ENCODE assay signal across 17 cellular contexts in the genomic region with DNA sequence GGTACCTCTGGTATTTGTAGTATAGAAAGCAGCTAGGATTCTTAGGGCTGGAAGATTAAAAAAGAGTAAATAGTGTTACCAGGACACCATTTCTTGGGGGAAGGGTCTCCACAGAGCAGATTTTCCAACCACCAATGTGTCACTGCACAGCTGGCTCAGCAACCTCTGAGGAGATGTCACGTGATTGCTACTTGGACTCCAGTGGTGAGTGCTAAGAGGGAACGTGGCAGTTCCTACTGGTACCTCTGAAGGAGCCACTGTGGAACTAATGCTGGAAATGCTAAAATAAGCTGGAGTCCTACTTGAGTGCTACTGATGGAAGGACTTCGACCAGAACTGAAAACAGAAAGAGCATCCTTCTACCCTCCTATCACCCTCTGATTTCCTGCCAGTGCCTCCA. TPM values are rescaled to one million over a fixed set of nuclear protein-coding genes. Genes with fewer than 3 reads are reported as not detected.
DNase-seq lines count a peak whose midpoint lies in the region; ATAC-seq and TF ChIP-seq lines count a peak whose summit lies in the region.
"Had no signal": no experiment of that assay in that cellular context is flagged by ENCODE, and none has a peak within 500 bp of the region (broad histone marks: within the 10 kb centered on the region; RNA-seq: fewer than 3 reads in every experiment).

No MANE protein-coding gene starts in this region.

- ATAC-seq in Right ventricle myocardium superior (ENCODE audit: poor library complexity) (peak; percentile 68), Panc1 (peak; percentile 55; the same call in 1 of the 2 replicates), left cardiac atrium (peak; percentile 59 to 70), aorta (ENCODE audit: low FRiP score) (peak; percentile 54), WTC11 (no peak)
- ATAC-seq: activated CD8-positive, alpha-beta T cell treated with anti-CD3 and anti-CD28 coated beads, Interleukin-2, amount 10 ng/mL, durations not matched to agents 7 days and 5 days; left colon; stimulated activated naive CD8-positive, alpha-beta T cell treated with anti-CD3 and anti-CD28 coated beads, Interleukin-15, Interleukin-2, amounts not matched to agents 100 U/mL and 50 U/mL, for 24 hours had no signal

- TF ChIP-seq POLR2A in esophagus muscularis mucosa (IDR thresholded peaks at IDR 0.05; ENCODE audit: low read depth): no peak

- intact Hi-C loops in Right ventricle myocardium superior (cut with DNase I) (loop anchor here (10.0 kb wide), 2 partner anchors 243 to 563 kb away; partner anchors contain the start of gene SLIT3), Panc1 (cut with micrococcal nuclease; ENCODE audit: unreplicated experiment) (loop anchor here (5.0 kb wide), 1 partner anchor 245 kb away; the partner anchor contains the start of gene SLIT3), left cardiac atrium (cut with DNase I) (loop anchor here in 1 of 2 donors (5.0 to 10.0 kb wide), 2 partner anchors 243 to 560 kb away; partner anchors contain the start of gene SLIT3), aorta (cut with DNase I) (loop anchor here in 1 of 2 donors (5.0 to 10.0 kb wide), 3 partner anchors 243 to 853 kb away; partner anchors contain the start of gene SLIT3), esophagus muscularis mucosa (cut with DNase I) (loop anchor here (10.0 kb wide), 1 partner anchor 563 kb away; no protein-coding TSS in a partner anchor)

- no peak overlapping the region for H3K27ac Mint-ChIP-seq in WTC11
- H3K27ac Mint-ChIP-seq: activated CD8-positive, alpha-beta T cell treated with anti-CD3 and anti-CD28 coated beads, Interleukin-2, amount 10 ng/mL, durations not matched to agents 7 days and 5 days; B cell had no signal

- CTCF ChIA-PET in Panc1 (lab: Charles Lee): interaction anchor here (1.0 kb wide), 1 partner anchor 350 kb away, joined by 4 read pairs; no protein-coding TSS in a partner anchor
- CTCF ChIA-PET in WTC11 (lab: Charles Lee): interaction anchor here (0.8 to 1.5 kb wide), 5 partner anchors 73 to 560 kb away, joined by 3 to 8 read pairs (median 3); no protein-coding TSS in a partner anchor

- H3K9me3 ChIP-seq in right atrium auricular region (no peaks in the 10 kb centered on the region), Panc1 (ENCODE audit: control insufficient read depth, insufficient read depth, low read depth, low read length) (no peaks in the 10 kb centered on the region; the same call in 1 of the 2 replicates), aorta (ENCODE audit: control insufficient read depth, low read length) (no peaks in the 10 kb centered on the region), esophagus muscularis mucosa (no peaks in the 10 kb centered on the region)
- H3K9me3 ChIP-seq: pancreas had no signal

- H3K36me3 Mint-ChIP-seq in WTC11: no peaks in the 10 kb centered on the region

- H3K4me3 Mint-ChIP-seq in WTC11: no peak overlapping the region
- H3K4me3 Mint-ChIP-seq: activated CD8-positive, alpha-beta T cell treated with anti-CD3 and anti-CD28 coated beads, Interleukin-2, amount 10 ng/mL, durations not matched to agents 7 days and 5 days; B cell had no signal

- H3K4me1 Mint-ChIP-seq in WTC11: peaks cover 10% of the 10 kb centered on the region
- H3K4me1 Mint-ChIP-seq: B cell had no signal

- DNase-seq in Right ventricle myocardium superior (no peak), right atrium auricular region (ENCODE audit: low spot score) (no peak), Panc1 (ENCODE audit: low read depth, low spot score) (no peak), left cardiac atrium (no peak), aorta (no peak), WTC11 (ENCODE audit: low spot score) (no peak), NCI-H1105 (lab: John Stamatoyannopoulos, UW) (no peak), esophagus muscularis mucosa (ENCODE audit: extremely low spot score) (no peak)
- DNase-seq: activated CD8-positive, alpha-beta T cell treated with anti-CD3 and anti-CD28 coated beads, Interleukin-2, amount 10 ng/mL, durations not matched to agents 7 days and 5 days; hypothalamus; KBM-7; left colon; NCI-H146; pancreas; stimulated activated CD4-positive, alpha-beta T cell treated with anti-CD3 and anti-CD28 coated beads, Interleukin-12 subunit alpha, Interleukin-12 subunit beta, amount 100 ng/mL, for 4 hours; stimulated activated naive CD8-positive, alpha-beta T cell treated with anti-CD3 and anti-CD28 coated beads, Interleukin-15, Interleukin-2, amounts not matched to agents 100 U/mL and 50 U/mL, for 24 hours had no signal

- no peak for TF ChIP-seq EP300 in esophagus muscularis mucosa (IDR thresholded peaks at IDR 0.05)

- no peak overlapping the region for H3K4me3 ChIP-seq in right atrium auricular region
- H3K4me3 ChIP-seq in Panc1 (ENCODE audit: low read depth in 2 of 2, low read length in 2 of 2): no peak overlapping the region
- no peak overlapping the region for H3K4me3 ChIP-seq in aorta (ENCODE audit: low read length in 2 of 2)
- no peak overlapping the region for H3K4me3 ChIP-seq in esophagus muscularis mucosa
- H3K4me3 ChIP-seq: pancreas had no signal

- H3K27me3 Mint-ChIP-seq in WTC11 (ENCODE audit: low read depth): no peaks in the 10 kb centered on the region

- no peaks in the 10 kb centered on the region for H3K9me3 Mint-ChIP-seq in WTC11

- POLR2A ChIA-PET in Panc1 (lab: Charles Lee) (no interaction called here), WTC11 (lab: Charles Lee) (no interaction called here)

- H3K4me1 ChIP-seq in right atrium auricular region: no peaks in the 10 kb centered on the region
- H3K4me1 ChIP-seq in Panc1 (ENCODE audit: control insufficient read depth, insufficient read depth, low read length): no peaks in the 10 kb centered on the region; the same call in 1 of the 2 replicates
- no peaks in the 10 kb centered on the region for H3K4me1 ChIP-seq in aorta (ENCODE audit: control insufficient read depth in 1 of 2, insufficient read depth in 2 of 2, low read length in 2 of 2)
- no peaks in the 10 kb centered on the region for H3K4me1 ChIP-seq in esophagus muscularis mucosa
- H3K4me1 ChIP-seq: pancreas had no signal

- BruUV-seq in Panc1 (replicated peaks; lab: Mats Ljungman, UMichigan): no TSS peak

- in situ Hi-C loops in Panc1 (cut with HindIII; ENCODE audit: low pct_unique_long_range_greater_than_20kb, low sequenced_read_pairs): no loop called here

- 12 to 16% methylated on average over 3 of the region's 3 CpGs for WGBS in aorta, 2 donors
- 56% methylated on average over 3 of the region's 3 CpGs for WGBS in esophagus muscularis mucosa

- H3K27me3 ChIP-seq in right atrium auricular region (no peaks in the 10 kb centered on the region), Panc1 (ENCODE audit: control insufficient read depth, insufficient read depth, low read length) (no peaks in the 10 kb centered on the region), aorta (ENCODE audit: control insufficient read depth in 1 of 2, insufficient read depth in 2 of 2, low read length in 1 of 2) (no peaks in the 10 kb centered on the region), esophagus muscularis mucosa (peaks cover 0 to 6% (median 0%) of the 10 kb centered on the region in 4 donors)
- H3K27me3 ChIP-seq: pancreas had no signal

- H3K27ac ChIP-seq in right atrium auricular region (no peak overlapping the region), Panc1 (ENCODE audit: low read length) (peak overlapping the region; percentile 57; the same call in 1 of the 2 replicates), aorta (ENCODE audit: low read depth in 1 of 2, low read length in 2 of 2) (no peak overlapping the region), esophagus muscularis mucosa (replicated peaks in 1 of 4) (no peak overlapping the region)
- H3K27ac ChIP-seq: pancreas had no signal

- H3K36me3 ChIP-seq in right atrium auricular region (no peaks in the 10 kb centered on the region), Panc1 (ENCODE audit: control insufficient read depth, insufficient read depth, low read length) (no peaks in the 10 kb centered on the region; the same call in 1 of the 2 replicates), aorta (ENCODE audit: control insufficient read depth in 1 of 2, insufficient read depth in 2 of 2, low read length in 1 of 2) (no peaks in the 10 kb centered on the region), esophagus muscularis mucosa (no peaks in the 10 kb centered on the region)
- H3K36me3 ChIP-seq: pancreas had no signal

- no peak for TF ChIP-seq CTCF in right atrium auricular region (IDR thresholded peaks at IDR 0.05)
- TF ChIP-seq CTCF in Panc1 (IDR thresholded peaks at IDR 0.05): no peak
- no peak for TF ChIP-seq CTCF in WTC11 (IDR thresholded peaks at IDR 0.05)
- TF ChIP-seq CTCF in esophagus muscularis mucosa (IDR thresholded peaks at IDR 0.05): no peak

TF ChIP-seq in WTC11, 78 proteins besides CTCF, POLR2A, EP300 and RAD21 (continues in another document):
- no peak for TF ChIP-seq FOXK1 (CRISPR knock-in tag; IDR thresholded peaks at IDR 0.05)
- TF ChIP-seq, protein P1, sequence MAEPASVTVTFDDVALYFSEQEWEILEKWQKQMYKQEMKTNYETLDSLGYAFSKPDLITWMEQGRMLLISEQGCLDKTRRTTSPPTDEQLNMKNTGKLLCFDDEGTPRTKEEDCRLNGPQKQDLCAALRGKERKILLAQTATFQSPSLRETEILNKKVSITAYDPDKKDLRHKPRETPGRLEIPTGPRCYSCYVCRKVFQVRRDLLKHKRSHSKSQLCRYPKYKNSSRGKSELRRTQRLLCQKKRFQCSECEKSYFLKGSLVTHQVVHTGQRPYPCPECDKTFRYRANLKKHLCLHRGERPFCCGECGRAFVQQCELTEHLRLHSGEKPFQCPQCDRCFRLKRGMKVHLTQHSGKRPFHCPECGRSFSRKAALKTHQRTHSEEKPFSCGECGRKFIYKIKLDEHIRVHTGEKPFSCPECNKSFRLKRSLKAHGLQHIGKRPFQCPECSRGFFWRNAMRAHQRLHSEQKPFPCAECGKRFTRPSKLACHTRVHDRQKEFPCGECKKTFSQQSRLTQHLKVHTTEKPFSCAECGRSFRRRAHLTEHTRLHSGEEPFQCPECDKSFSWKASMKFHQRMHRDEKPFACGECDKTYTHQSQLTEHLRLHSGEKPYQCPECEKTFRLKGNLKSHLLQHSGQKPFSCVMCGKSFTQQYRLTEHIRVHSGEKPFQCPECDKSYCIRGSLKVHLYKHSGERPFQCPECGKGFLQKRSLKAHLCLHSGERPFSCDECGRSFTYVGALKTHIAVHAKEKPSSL (CRISPR knock-in tag; conservative IDR thresholded peaks at IDR 0.05): no peak

RNA-seq across cellular contexts. Expression of gene SPDL1, which starts 36.1 kb away (rescaled TPM):
- total RNA-seq in Right ventricle myocardium superior (3.4 TPM), right atrium auricular region (1 to 10 TPM; 3.4 to 8.9 TPM), Panc1 (2021; ENCODE audit: unreplicated experiment) (72.6 TPM), left cardiac atrium (1 to 10 TPM; 4.4 to 4.9 TPM), aorta (1 to 10 TPM; 5.4 to 6.4 TPM), WTC11 (2021) (31.9 to 35.1 TPM (median 33.6 TPM) in 3 replicates), esophagus muscularis mucosa (10 to 100 TPM in 2 of 4 donors, 1 to 10 TPM in 2; 3.5 to 12.0 (median 7.0) TPM)
- 27.6 TPM for polyA plus RNA-seq in Panc1 (2012; ENCODE audit: insufficient read length)
- 1 to 10 TPM; 3.9 to 4.6 TPM for polyA plus RNA-seq in aorta
